In the genomic region with DNA sequence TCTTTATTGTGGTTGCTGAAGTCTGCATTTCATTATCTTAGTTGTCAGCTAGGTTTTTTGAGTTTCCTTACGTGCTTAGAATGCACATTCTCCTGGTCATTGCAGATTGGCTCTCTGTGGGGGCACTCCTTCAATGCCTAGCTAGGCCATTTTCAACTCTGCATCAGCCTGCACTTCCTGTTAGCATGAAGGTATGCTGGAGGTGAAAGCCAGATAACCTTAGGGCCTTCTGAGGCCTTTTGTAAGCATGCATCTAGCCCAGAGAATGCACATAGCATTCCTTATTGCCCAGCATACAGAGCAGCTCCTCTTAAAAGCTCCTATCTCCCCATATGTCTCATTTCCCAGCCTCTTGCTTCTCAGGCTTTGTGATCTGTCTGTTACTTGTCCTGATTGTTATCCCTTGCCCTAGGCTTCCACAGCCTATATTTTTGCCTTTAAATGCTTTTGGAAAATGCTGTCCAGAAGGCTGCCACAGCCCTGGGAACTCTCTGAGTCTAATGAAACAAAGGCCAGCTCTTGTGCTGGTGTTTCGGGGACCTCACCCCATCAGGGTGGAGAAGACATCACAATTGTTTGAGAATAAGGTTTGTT, we compare ENCODE assay signal across 23 cellular contexts.
"Had no signal": no experiment of that assay in that cellular context is flagged by ENCODE, and none has a peak within 500 bp of the region (broad histone marks: within the 10 kb centered on the region; RNA-seq: fewer than 3 reads in every experiment).

No MANE protein-coding gene starts in this region.

- H3K4me1 Mint-ChIP-seq: activated B cell treated with CpG ODN at 0.5 μM for 24 hours; naive B cell; stimulated activated memory B cell treated with anti-CD40 and anti-IgM and Interleukin-4, amounts not matched to agents 10 μg/mL and 1 μg/mL and 100 μg/mL, for 72 hours had no signal

- H3K27me3 Mint-ChIP-seq: activated CD4-positive, alpha-beta memory T cell treated with anti-CD3 and anti-CD28 coated beads for 36 hours; effector memory CD8-positive, alpha-beta T cell; stimulated activated memory B cell treated with anti-CD40 and anti-IgM and Interleukin-4, amounts not matched to agents 10 μg/mL and 1 μg/mL and 100 μg/mL, for 72 hours had no signal

- H3K27ac Mint-ChIP-seq: activated B cell treated with CpG ODN at 0.5 μM for 24 hours; activated CD4-positive, alpha-beta memory T cell treated with anti-CD3 and anti-CD28 coated beads for 36 hours; activated naive CD8-positive, alpha-beta T cell; activated T-helper 1 cell treated with anti-CD3 and anti-CD28 coated beads, Interleukin-12 subunit alpha, Interleukin-12 subunit beta, Interleukin-2, Interleukin-4 antibody, amounts not matched to agents 30 ng/mL and 10 ng/mL and 1 ng/mL, durations not matched to agents 14 hours and 24 hours and 36 hours; effector memory CD8-positive, alpha-beta T cell; naive B cell; stimulated activated memory B cell treated with anti-CD40 and anti-IgM and Interleukin-4, amounts not matched to agents 10 μg/mL and 1 μg/mL and 100 μg/mL, for 72 hours had no signal

- ATAC-seq: effector memory CD8-positive, alpha-beta T cell; stimulated activated memory B cell treated with anti-CD40 and anti-IgM and Interleukin-4, amounts not matched to agents 10 μg/mL and 1 μg/mL and 100 μg/mL, for 72 hours had no signal

- H3K27ac ChIP-seq: cardiac muscle cell, left ventricle myocardium inferior, neutrophil, parathyroid adenoma, sigmoid colon, spleen, testis, upper lobe of left lung had no signal

- H3K9ac ChIP-seq: parathyroid adenoma had no signal

- H3K79me2 ChIP-seq: parathyroid adenoma had no signal

- H3K4me3 Mint-ChIP-seq: activated B cell treated with CpG ODN at 0.5 μM for 24 hours; activated CD4-positive, alpha-beta memory T cell treated with anti-CD3 and anti-CD28 coated beads for 36 hours; activated naive CD8-positive, alpha-beta T cell; activated T-helper 1 cell treated with anti-CD3 and anti-CD28 coated beads, Interleukin-12 subunit alpha, Interleukin-12 subunit beta, Interleukin-2, Interleukin-4 antibody, amounts not matched to agents 30 ng/mL and 10 ng/mL and 1 ng/mL, durations not matched to agents 14 hours and 24 hours and 36 hours; effector memory CD8-positive, alpha-beta T cell; naive B cell; stimulated activated memory B cell treated with anti-CD40 and anti-IgM and Interleukin-4, amounts not matched to agents 10 μg/mL and 1 μg/mL and 100 μg/mL, for 72 hours had no signal

- DNase-seq: activated B cell treated with CpG ODN at 0.5 μM for 24 hours; activated CD4-positive, alpha-beta memory T cell treated with anti-CD3 and anti-CD28 coated beads for 36 hours; activated CD4-positive, alpha-beta T cell treated with anti-CD3 and anti-CD28 coated beads for 4 hours; activated T-cell treated with anti-CD3 and anti-CD28 coated beads for 4 hours; amniotic stem cell; effector memory CD8-positive, alpha-beta T cell; foreskin melanocyte; glutamatergic neuron; hippocampal formation; left ventricle myocardium inferior; mammary epithelial cell; naive B cell; sigmoid colon; spleen; stimulated activated CD4-positive, alpha-beta T cell treated with anti-CD3 and anti-CD28 coated beads, Interleukin-4, amount 100 ng/mL, for 4 hours; testis; upper lobe of left lung had no signal

- H3K9me3 ChIP-seq: left ventricle myocardium inferior, neutrophil, sigmoid colon, spleen, testis, upper lobe of left lung had no signal

- H3K4me1 ChIP-seq: parathyroid adenoma, sigmoid colon, spleen, testis had no signal

- H3K9me3 Mint-ChIP-seq: activated B cell treated with CpG ODN at 0.5 μM for 24 hours; activated CD4-positive, alpha-beta memory T cell treated with anti-CD3 and anti-CD28 coated beads for 36 hours; activated T-helper 1 cell treated with anti-CD3 and anti-CD28 coated beads, Interleukin-12 subunit alpha, Interleukin-12 subunit beta, Interleukin-2, Interleukin-4 antibody, amounts not matched to agents 30 ng/mL and 10 ng/mL and 1 ng/mL, durations not matched to agents 14 hours and 24 hours and 36 hours; stimulated activated memory B cell treated with anti-CD40 and anti-IgM and Interleukin-4, amounts not matched to agents 10 μg/mL and 1 μg/mL and 100 μg/mL, for 72 hours had no signal

- H3K36me3 Mint-ChIP-seq: activated CD4-positive, alpha-beta memory T cell treated with anti-CD3 and anti-CD28 coated beads for 36 hours; activated naive CD8-positive, alpha-beta T cell; naive B cell; stimulated activated memory B cell treated with anti-CD40 and anti-IgM and Interleukin-4, amounts not matched to agents 10 μg/mL and 1 μg/mL and 100 μg/mL, for 72 hours had no signal

- H2AFZ ChIP-seq: parathyroid adenoma had no signal

- H3K36me3 ChIP-seq: cardiac muscle cell, left ventricle myocardium inferior, neutrophil, sigmoid colon, spleen, upper lobe of left lung had no signal

- H3K4me3 ChIP-seq: cardiac muscle cell, left ventricle myocardium inferior, sigmoid colon, spleen, testis, upper lobe of left lung had no signal

- H3K27me3 ChIP-seq: cardiac muscle cell, neutrophil, sigmoid colon, spleen, testis, upper lobe of left lung had no signal
